In the genomic region with DNA sequence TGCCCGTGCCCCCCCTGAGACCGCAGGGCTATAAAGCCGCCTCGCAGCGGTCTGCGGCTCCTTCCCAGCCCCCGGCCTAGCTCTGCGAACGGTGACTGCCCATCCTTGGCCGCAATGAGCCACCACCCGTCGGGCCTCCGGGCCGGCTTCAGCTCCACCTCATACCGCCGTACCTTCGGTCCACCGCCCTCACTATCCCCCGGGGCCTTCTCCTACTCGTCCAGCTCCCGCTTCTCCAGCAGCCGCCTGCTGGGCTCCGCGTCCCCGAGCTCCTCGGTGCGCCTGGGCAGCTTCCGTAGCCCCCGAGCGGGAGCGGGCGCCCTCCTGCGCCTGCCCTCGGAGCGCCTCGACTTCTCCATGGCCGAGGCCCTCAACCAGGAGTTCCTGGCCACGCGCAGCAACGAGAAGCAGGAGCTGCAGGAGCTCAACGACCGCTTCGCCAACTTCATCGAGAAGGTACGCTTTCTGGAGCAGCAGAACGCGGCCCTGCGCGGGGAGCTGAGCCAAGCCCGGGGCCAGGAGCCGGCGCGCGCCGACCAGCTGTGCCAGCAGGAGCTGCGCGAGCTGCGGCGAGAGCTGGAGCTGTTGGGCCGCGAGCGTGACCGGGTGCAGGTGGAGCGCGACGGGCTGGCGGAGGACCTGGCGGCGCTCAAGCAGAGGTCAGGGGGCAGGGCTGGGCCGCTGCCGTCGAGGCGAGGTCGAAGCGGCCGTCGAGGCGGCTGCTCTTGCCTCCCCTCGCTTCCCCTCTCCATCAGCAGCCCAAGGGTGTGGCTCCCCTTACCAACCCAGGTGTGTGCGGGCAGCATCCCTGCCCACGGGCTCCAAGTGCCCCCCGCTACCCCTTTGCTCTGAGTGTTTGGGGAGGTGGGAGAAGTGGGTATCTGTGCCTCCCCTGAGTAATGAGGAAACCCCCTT, we compare ENCODE assay signal across 15 cellular contexts. TPM values are rescaled to one million over a fixed set of nuclear protein-coding genes. Genes with fewer than 3 reads are reported as not detected.
DNase-seq lines count a peak whose midpoint lies in the region; ATAC-seq and TF ChIP-seq lines count a peak whose summit lies in the region.
"Had no signal": no experiment of that assay in that cellular context is flagged by ENCODE, and none has a peak within 500 bp of the region (broad histone marks: within the 10 kb centered on the region; RNA-seq: fewer than 3 reads in every experiment).

A gene (plus strand): TSS at position 61 of the 915 bp plus-strand sequence. CDS start 54 bp downstream, at position 115.

- no peaks in the 10 kb centered on the region for H3K79me2 ChIP-seq in SK-N-SH (ENCODE audit: insufficient read depth)

- POLR2A ChIA-PET in SK-N-SH (lab: Yijun Ruan, JAX): interaction anchor here (1.1 to 3.6 kb wide), 3 partner anchors 9 to 164 kb away, joined by 3 to 34 read pairs (median 7); a partner anchor contains a TSS

- H3K4me3 ChIP-seq in SK-N-SH (ENCODE audit: low read depth in 2 of 2, low read length in 1 of 2) (peak within 1 kb of the TSS in 1 of 2 experiments; percentile 4; a peak in 1 of 4 replicates), SJCRH30 (peak within 1 kb of the TSS; percentile 53), iPS DF 6.9 (ENCODE audit: low read length) (peak within 1 kb of the TSS; percentile 2; the same call in 1 of the 2 replicates), rectal smooth muscle tissue (ENCODE audit: low read length) (peak within 1 kb of the TSS; percentile 51)

- no peaks in the 10 kb centered on the region for H3F3A ChIP-seq in SK-N-SH (replicated peaks; ENCODE audit: insufficient read depth)

- ATAC-seq in SK-N-SH treated with all-trans-retinoic acid at 6 μM for 48 hours (no peak), GM21447 (IDR thresholded peaks at IDR 0.05; ENCODE audit: unreplicated experiment) (no peak)
- ATAC-seq: activated T-helper 17 cell treated with anti-CD3 and anti-CD28 coated beads, Interleukin-2, amount 50 U/mL, for 72 hours had no signal

- WGBS in SK-N-SH (ENCODE audit: low lambda C conversion rate): 93% methylated on average over 75 of the region's 82 CpGs
- no CpG with 5 or more reads among the region's 82 CpGs for WGBS in iPS DF 6.9 (ENCODE audit: insufficient coverage, insufficient read length)

- H3K4me2 ChIP-seq in SK-N-SH: no peak within 1 kb of the TSS

- no peak for TF ChIP-seq EP300 in SK-N-SH (IDR thresholded peaks at IDR 0.05; ENCODE audit: borderline replicate concordance in 1 of 2, low read depth in 1 of 2, low read length in 1 of 2)

- no peak for TF ChIP-seq CTCF in SK-N-SH (IDR thresholded peaks at IDR 0.05)

- H3K9me2 ChIP-seq in SK-N-SH: no peaks in the 10 kb centered on the region

- CTCF ChIA-PET in SK-N-SH (lab: Yijun Ruan, JAX): interaction anchor here (1.5 to 29.6 kb wide), 6 partner anchors 8 to 219 kb away, joined by 5 to 658 read pairs (median 12); a partner anchor contains a TSS

- H3K9ac ChIP-seq in SK-N-SH (no peak within 1 kb of the TSS), rectal smooth muscle tissue (ENCODE audit: low read length) (no peak within 1 kb of the TSS)

- no peaks in the 10 kb centered on the region for H4K20me1 ChIP-seq in SK-N-SH (ENCODE audit: insufficient read depth)

- H3K27ac ChIP-seq in SK-N-SH (ENCODE audit: low read depth in 2 of 2, low read length in 1 of 2): peak within 1 kb of the TSS in 1 of 2 experiments; percentile 71; a peak in 1 of 4 replicates
- H3K27ac ChIP-seq in SJCRH30: no peak within 1 kb of the TSS
- H3K27ac ChIP-seq in iPS DF 6.9 (ENCODE audit: low read length): no peak within 1 kb of the TSS
- H3K27ac ChIP-seq in rectal smooth muscle tissue (ENCODE audit: low read depth, low read length): no peak within 1 kb of the TSS
- H3K27ac ChIP-seq: A549 had no signal

- peak; percentile 40 for DNase-seq in SK-N-SH
- DNase-seq in SJCRH30: no peak
- DNase-seq in iPS DF 6.9 (ENCODE audit: low read depth, low spot score): no peak
- DNase-seq in stimulated activated CD4-positive, alpha-beta T cell treated with anti-CD3 and anti-CD28 coated beads, Interleukin-4, amount 100 ng/mL, for 24 hours: no peak
- no peak for DNase-seq in SIG-M5 (lab: John Stamatoyannopoulos, UW)
- DNase-seq: foreskin melanocyte, KBM-7, NCI-H2081 treated with DMSO at 0.1 percent for 48 hours had no signal

- H2AFZ ChIP-seq in SK-N-SH (ENCODE audit: low read depth): no peak within 1 kb of the TSS

- TF ChIP-seq RAD21 in SK-N-SH (IDR thresholded peaks at IDR 0.05; ENCODE audit: low read length): no peak

- H3K9me3 ChIP-seq in SK-N-SH (no peaks in the 10 kb centered on the region), SJCRH30 (replicated peaks) (no peaks in the 10 kb centered on the region), iPS DF 6.9 (ENCODE audit: control insufficient read depth, insufficient read depth, low read length) (no peaks in the 10 kb centered on the region)
- H3K9me3 ChIP-seq: A549 had no signal

- no peaks in the 10 kb centered on the region for H3K36me3 ChIP-seq in SK-N-SH (replicated peaks in 1 of 2; ENCODE audit: control insufficient read depth in 1 of 2, insufficient read depth in 2 of 2, low read length in 1 of 2)
- H3K36me3 ChIP-seq in SJCRH30: no peaks in the 10 kb centered on the region
- H3K36me3 ChIP-seq in iPS DF 6.9 (ENCODE audit: control insufficient read depth, insufficient read depth, low read length): no peaks in the 10 kb centered on the region; the same call in 1 of the 2 replicates
- no peaks in the 10 kb centered on the region for H3K36me3 ChIP-seq in rectal smooth muscle tissue (ENCODE audit: control insufficient read depth, insufficient read depth, low read length)

- peaks cover 7 to 29% of the 10 kb centered on the region in 2 experiments; a peak in 3 of 4 replicates for H3K4me1 ChIP-seq in SK-N-SH (ENCODE audit: control insufficient read depth in 1 of 2, insufficient read depth in 2 of 2, low read depth in 1 of 2, low read length in 1 of 2)
- H3K4me1 ChIP-seq in SJCRH30: peaks cover 3% of the 10 kb centered on the region
- peaks cover 18% of the 10 kb centered on the region for H3K4me1 ChIP-seq in iPS DF 6.9 (ENCODE audit: control insufficient read depth, insufficient read depth, low read length)
- H3K4me1 ChIP-seq in rectal smooth muscle tissue (ENCODE audit: control insufficient read depth, insufficient read depth, low read length): peaks cover 4% of the 10 kb centered on the region

- H3K27me3 ChIP-seq in SK-N-SH (ENCODE audit: insufficient read depth): no peaks in the 10 kb centered on the region
- H3K27me3 ChIP-seq in SJCRH30: no peaks in the 10 kb centered on the region
- peaks cover 59% of the 10 kb centered on the region for H3K27me3 ChIP-seq in iPS DF 6.9 (ENCODE audit: control insufficient read depth, insufficient read depth, low read length)
- peaks cover 44% of the 10 kb centered on the region for H3K27me3 ChIP-seq in rectal smooth muscle tissue (ENCODE audit: control insufficient read depth, insufficient read depth, low read length)

TF ChIP-seq in SK-N-SH, 30 proteins besides CTCF, POLR2A, EP300 and RAD21 (continues in another document):
- TF ChIP-seq FOSL2 (IDR thresholded peaks at IDR 0.05; ENCODE audit: borderline replicate concordance, low read depth): no peak
- TF ChIP-seq CHD2 (IDR thresholded peaks at IDR 0.05; ENCODE audit: low read length, partially characterized antibody): no peak
- TF ChIP-seq SIN3A (IDR thresholded peaks at IDR 0.05; ENCODE audit: borderline replicate concordance, low read depth, low read length): no peak
- TF ChIP-seq POLR2AphosphoS5 (IDR thresholded peaks at IDR 0.05; ENCODE audit: low read depth, low read length): no peak
- no peak for TF ChIP-seq JUND (IDR thresholded peaks at IDR 0.05)
- TF ChIP-seq, protein P1, sequence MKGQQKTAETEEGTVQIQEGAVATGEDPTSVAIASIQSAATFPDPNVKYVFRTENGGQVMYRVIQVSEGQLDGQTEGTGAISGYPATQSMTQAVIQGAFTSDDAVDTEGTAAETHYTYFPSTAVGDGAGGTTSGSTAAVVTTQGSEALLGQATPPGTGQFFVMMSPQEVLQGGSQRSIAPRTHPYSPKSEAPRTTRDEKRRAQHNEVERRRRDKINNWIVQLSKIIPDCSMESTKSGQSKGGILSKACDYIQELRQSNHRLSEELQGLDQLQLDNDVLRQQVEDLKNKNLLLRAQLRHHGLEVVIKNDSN (IDR thresholded peaks at IDR 0.05; ENCODE audit: borderline replicate concordance, low read depth): no peak
- TF ChIP-seq GABPA (IDR thresholded peaks at IDR 0.05; ENCODE audit: low read depth): no peak

TF ChIP-seq in SK-N-SH treated with all-trans-retinoic acid at 6 μM for 48 hours, 23 proteins besides CTCF, POLR2A, EP300 and RAD21 (continues in another document):
- TF ChIP-seq, protein P2, sequence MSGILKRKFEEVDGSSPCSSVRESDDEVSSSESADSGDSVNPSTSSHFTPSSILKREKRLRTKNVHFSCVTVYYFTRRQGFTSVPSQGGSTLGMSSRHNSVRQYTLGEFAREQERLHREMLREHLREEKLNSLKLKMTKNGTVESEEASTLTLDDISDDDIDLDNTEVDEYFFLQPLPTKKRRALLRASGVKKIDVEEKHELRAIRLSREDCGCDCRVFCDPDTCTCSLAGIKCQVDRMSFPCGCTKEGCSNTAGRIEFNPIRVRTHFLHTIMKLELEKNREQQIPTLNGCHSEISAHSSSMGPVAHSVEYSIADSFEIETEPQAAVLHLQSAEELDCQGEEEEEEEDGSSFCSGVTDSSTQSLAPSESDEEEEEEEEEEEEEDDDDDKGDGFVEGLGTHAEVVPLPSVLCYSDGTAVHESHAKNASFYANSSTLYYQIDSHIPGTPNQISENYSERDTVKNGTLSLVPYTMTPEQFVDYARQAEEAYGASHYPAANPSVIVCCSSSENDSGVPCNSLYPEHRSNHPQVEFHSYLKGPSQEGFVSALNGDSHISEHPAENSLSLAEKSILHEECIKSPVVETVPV (CRISPR knock-in tag; IDR thresholded peaks at IDR 0.05): no peak
- TF ChIP-seq PPARA (CRISPR knock-in tag; IDR thresholded peaks at IDR 0.05; ENCODE audit: borderline replicate concordance): no peak
- TF ChIP-seq ZNF8 (CRISPR knock-in tag; IDR thresholded peaks at IDR 0.05): no peak
- TF ChIP-seq ISL1 (CRISPR knock-in tag; IDR thresholded peaks at IDR 0.05): no peak
- no peak for TF ChIP-seq GLIS3 (CRISPR knock-in tag; IDR thresholded peaks at IDR 0.05)
- TF ChIP-seq ZNF70 (CRISPR knock-in tag; IDR thresholded peaks at IDR 0.05): no peak
- no peak for TF ChIP-seq OSR1 (CRISPR knock-in tag; IDR thresholded peaks at IDR 0.05)
- TF ChIP-seq RARB (CRISPR knock-in tag; IDR thresholded peaks at IDR 0.05): no peak

RNA-seq across cellular contexts. Expression of the gene that starts here (rescaled TPM):
- 1.7 and 1.9 TPM in 2 replicates for polyA plus RNA-seq in SK-N-SH (2012; rRNA removed)
- polyA plus RNA-seq in SK-N-SH (2012; cell fraction: cytosol; rRNA removed): 0.37 and 0.80 TPM in 2 replicates
- 9.5 and 15.2 TPM in 2 replicates for polyA plus RNA-seq in SK-N-SH (2012; cell fraction: nucleus; rRNA removed)
- 1.7 and 3.9 TPM in 2 replicates for total RNA-seq in SJCRH30 (2014; rRNA removed; shearing (Covaris generic))
- total RNA-seq: myocyte, OCI-LY7 had no signal
